Comparison of ENCODE assay signal across 14 cellular contexts in genomic region chr12:104220931-104221330, GRCh38. TPM values are rescaled to one million over a fixed set of nuclear protein-coding genes. Genes with fewer than 3 reads are reported as not detected.
DNase-seq lines count a peak whose midpoint lies in the region; FAIRE-seq and TF ChIP-seq lines count a peak whose summit lies in the region.
"Had no signal": no experiment of that assay in that cellular context is flagged by ENCODE, and none has a peak within 500 bp of the region (broad histone marks: within the 10 kb centered on the region; RNA-seq: fewer than 3 reads in every experiment).

No MANE protein-coding gene starts in this region.

- no peak overlapping the region for H3K4me3 ChIP-seq in coronary artery
- H3K4me3 ChIP-seq: heart left ventricle had no signal

- DNase-seq in activated T-cell treated with anti-CD3 and anti-CD28 coated beads for 4 hours (peak; percentile 8), NCI-H69 (lab: John Stamatoyannopoulos, UW) (peak; percentile 22), coronary artery (ENCODE audit: low spot score) (no peak), mucosa of gallbladder (ENCODE audit: low spot score) (no peak), frontal cortex (ENCODE audit: low spot score in 2 of 2) (no peak), DMS153 (lab: John Stamatoyannopoulos, UW) (no peak)
- DNase-seq in activated T-cell treated with anti-CD3 and anti-CD28 coated beads, Interleukin-2, amount 50 U/mL, for 1 hour, result no peak
- DNase-seq: activated naive CD8-positive, alpha-beta T cell treated with anti-CD3 and anti-CD28 coated beads, Interleukin-2, amount 10 ng/mL, durations not matched to agents 7 days and 5 days; heart left ventricle; kidney glomerular epithelial cell had no signal

- no peaks in the 10 kb centered on the region for H3K36me3 Mint-ChIP-seq in stimulated activated naive CD8-positive, alpha-beta T cell treated with anti-CD3 and anti-CD28 coated beads, Interleukin-15, Interleukin-2, amounts not matched to agents 100 ng/mL and 50 ng/mL, for 24 hours (ENCODE audit: low read depth)

- H3K4me1 Mint-ChIP-seq in stimulated activated naive CD8-positive, alpha-beta T cell treated with anti-CD3 and anti-CD28 coated beads, Interleukin-15, Interleukin-2, amounts not matched to agents 100 ng/mL and 50 ng/mL, for 24 hours (ENCODE audit: low read depth), result peaks cover 52% of the 10 kb centered on the region

- no peak for TF ChIP-seq CTCF in coronary artery (IDR thresholded peaks at IDR 0.05)

- H3K4me3 Mint-ChIP-seq in stimulated activated naive CD8-positive, alpha-beta T cell treated with anti-CD3 and anti-CD28 coated beads, Interleukin-15, Interleukin-2, amounts not matched to agents 100 ng/mL and 50 ng/mL, for 24 hours, result no peak overlapping the region
- H3K4me3 Mint-ChIP-seq: central memory CD8-positive, alpha-beta T cell had no signal

- H3K27me3 Mint-ChIP-seq in stimulated activated naive CD8-positive, alpha-beta T cell treated with anti-CD3 and anti-CD28 coated beads, Interleukin-15, Interleukin-2, amounts not matched to agents 100 ng/mL and 50 ng/mL, for 24 hours, result peaks cover 11% of the 10 kb centered on the region

- H3K27ac Mint-ChIP-seq in stimulated activated naive CD8-positive, alpha-beta T cell treated with anti-CD3 and anti-CD28 coated beads, Interleukin-15, Interleukin-2, amounts not matched to agents 100 ng/mL and 50 ng/mL, for 24 hours, result peak overlapping the region; percentile 82

- H3K9me3 Mint-ChIP-seq in stimulated activated naive CD8-positive, alpha-beta T cell treated with anti-CD3 and anti-CD28 coated beads, Interleukin-15, Interleukin-2, amounts not matched to agents 100 ng/mL and 50 ng/mL, for 24 hours, result peaks cover 4% of the 10 kb centered on the region
- H3K9me3 Mint-ChIP-seq: central memory CD8-positive, alpha-beta T cell had no signal

- FAIRE-seq in frontal cortex (lab: Jason Lieb, UNC), result no peak
- FAIRE-seq: endometrium, urothelium cell line had no signal

- H3K27ac ChIP-seq in coronary artery, result peak overlapping the region; percentile 85 to 92

RNA-seq across cellular contexts. Expression of gene TXNRD1, which starts 5.4 kb away (rescaled TPM):
- total RNA-seq in mucosa of gallbladder, result 139 TPM
- 102 TPM for total RNA-seq in frontal cortex

Comparison
In these comparisons a context has a peak if more than half of its experiments do, and no peak if none do; other contexts are left out.
1. DNase-seq: peak in activated T-cell treated with anti-CD3 and anti-CD28 coated beads for 4 hours (single experiment) and NCI-H69 (single experiment); none in activated T-cell treated with anti-CD3 and anti-CD28 coated beads, Interleukin-2, amount 50 U/mL, for 1 hour (single experiment), coronary artery (single experiment), mucosa of gallbladder (single experiment), frontal cortex (0 of 2) and DMS153 (single experiment).